ENCODE assay signal across 26 cellular contexts in genomic region chr2:85892216-85892944, GRCh38. TPM values are rescaled to one million over a fixed set of nuclear protein-coding genes. Genes with fewer than 3 reads are reported as not detected.
DNase-seq lines count a peak whose midpoint lies in the region; ATAC-seq and TF ChIP-seq lines count a peak whose summit lies in the region.
"Had no signal": no experiment of that assay in that cellular context is flagged by ENCODE, and none has a peak within 500 bp of the region (broad histone marks: within the 10 kb centered on the region; RNA-seq: fewer than 3 reads in every experiment).

No MANE protein-coding gene starts in this region.

- peaks cover 12% of the 10 kb centered on the region for H3K36me3 Mint-ChIP-seq in activated CD8-positive, alpha-beta memory T cell treated with anti-CD3 and anti-CD28 coated beads, Interleukin-2, amount 10 ng/mL, durations not matched to agents 7 days and 5 days
- H3K36me3 Mint-ChIP-seq in glutamatergic neuron (ENCODE audit: unreplicated experiment) = peaks cover 4% of the 10 kb centered on the region
- H3K36me3 Mint-ChIP-seq: type B pancreatic cell had no signal

- ATAC-seq in activated CD8-positive, alpha-beta memory T cell treated with anti-CD3 and anti-CD28 coated beads, Interleukin-2, amount 10 ng/mL, durations not matched to agents 7 days and 5 days = no peak
- ATAC-seq in GM18520 (IDR thresholded peaks at IDR 0.05; ENCODE audit: unreplicated experiment) = no peak
- ATAC-seq: activated CD4-positive, alpha-beta T cell treated with anti-CD3 and anti-CD28 coated beads for 36 hours; activated T-cell treated with anti-CD3 and anti-CD28 coated beads, Interleukin-2, amount 50 U/mL, for 4 hours; lower lobe of right lung; Panc1; sciatic nerve; T-helper 17 cell had no signal

- peak overlapping the region; percentile 35 for H3K27ac Mint-ChIP-seq in activated CD8-positive, alpha-beta memory T cell treated with anti-CD3 and anti-CD28 coated beads, Interleukin-2, amount 10 ng/mL, durations not matched to agents 7 days and 5 days
- peak overlapping the region; percentile 50 for H3K27ac Mint-ChIP-seq in glutamatergic neuron (ENCODE audit: unreplicated experiment)
- H3K27ac Mint-ChIP-seq: activated CD4-positive, alpha-beta T cell treated with anti-CD3 and anti-CD28 coated beads for 36 hours; endodermal cell; neural progenitor cell; type B pancreatic cell had no signal

- H3K9me3 Mint-ChIP-seq in activated CD8-positive, alpha-beta memory T cell treated with anti-CD3 and anti-CD28 coated beads, Interleukin-2, amount 10 ng/mL, durations not matched to agents 7 days and 5 days (ENCODE audit: low read depth) = peaks cover 9% of the 10 kb centered on the region
- peaks cover 16% of the 10 kb centered on the region for H3K9me3 Mint-ChIP-seq in glutamatergic neuron (ENCODE audit: unreplicated experiment)
- H3K9me3 Mint-ChIP-seq: type B pancreatic cell had no signal

- TF ChIP-seq POLR2A in NB4 (IDR thresholded peaks at IDR 0.05; ENCODE audit: extremely low read depth, insufficient read length) = no peak

- DNase-seq in activated CD8-positive, alpha-beta memory T cell treated with anti-CD3 and anti-CD28 coated beads, Interleukin-2, amount 10 ng/mL, durations not matched to agents 7 days and 5 days = no peak
- no peak for DNase-seq in activated CD8-positive, alpha-beta memory T cell treated with anti-CD3 and anti-CD28 coated beads, Interleukin-2, amount 50 U/mL, for 4 hours
- peak; percentile 15 for DNase-seq in NB4 (ENCODE audit: low read depth)
- DNase-seq in glutamatergic neuron = no peak
- no peak for DNase-seq in substantia nigra (lab: John Stamatoyannopoulos, UW)
- no peak for DNase-seq in NCI-H82 (lab: John Stamatoyannopoulos, UW)
- no peak for DNase-seq in stimulated activated CD4-positive, alpha-beta T cell treated with anti-CD3 and anti-CD28 coated beads, Interleukin-1b, Interleukin-23, amount 100 ng/mL, for 48 hours
- DNase-seq: 8988T; activated CD4-positive, alpha-beta T cell treated with anti-CD3 and anti-CD28 coated beads for 36 hours; activated naive CD4-positive, alpha-beta T cell; activated T-cell treated with anti-CD3 and anti-CD28 coated beads, Interleukin-2, amount 50 U/mL, for 4 hours; endodermal cell; HCEC 1CT; lower lobe of right lung; MG63; NCI-H1436 treated with DMSO at 0.1 percent for 48 hours; NCI-H446 treated with DMSO at 0.1 percent for 48 hours; stomach; T-helper 17 cell had no signal

- H3K4me3 ChIP-seq in NB4 (ENCODE audit: low read depth, low read length) = no peak overlapping the region
- H3K4me3 ChIP-seq: coronary artery, lower lobe of right lung, MG63, neural progenitor cell, SK-N-MC, stomach had no signal

- H3K4me3 Mint-ChIP-seq in activated CD8-positive, alpha-beta memory T cell treated with anti-CD3 and anti-CD28 coated beads, Interleukin-2, amount 10 ng/mL, durations not matched to agents 7 days and 5 days = no peak overlapping the region
- no peak overlapping the region for H3K4me3 Mint-ChIP-seq in glutamatergic neuron (ENCODE audit: unreplicated experiment)
- H3K4me3 Mint-ChIP-seq: activated CD4-positive, alpha-beta T cell treated with anti-CD3 and anti-CD28 coated beads for 36 hours; activated T-cell treated with anti-CD3 and anti-CD28 coated beads, Interleukin-2, amount 50 U/mL, for 4 hours; endodermal cell; neural progenitor cell; T-helper 17 cell; type B pancreatic cell had no signal

- CTCF ChIA-PET in activated CD8-positive, alpha-beta memory T cell treated with anti-CD3 and anti-CD28 coated beads, Interleukin-2, amount 10 ng/mL, durations not matched to agents 7 days and 5 days (lab: Charles Lee) = interaction anchor here (1.3 to 9.2 kb wide), 4 partner anchors 10 to 186 kb away, joined by 3 to 187 read pairs (median 124); no protein-coding TSS in a partner anchor

- peak overlapping the region; percentile 68 for H3K27ac ChIP-seq in substantia nigra (ENCODE audit: low read depth, low read length, poor library complexity, severe bottlenecking)
- H3K27ac ChIP-seq: coronary artery, lower lobe of right lung, neural progenitor cell, SK-N-MC, stomach had no signal

- peaks cover 46% of the 10 kb centered on the region for H3K4me1 Mint-ChIP-seq in activated CD8-positive, alpha-beta memory T cell treated with anti-CD3 and anti-CD28 coated beads, Interleukin-2, amount 10 ng/mL, durations not matched to agents 7 days and 5 days
- peaks cover 53% of the 10 kb centered on the region for H3K4me1 Mint-ChIP-seq in glutamatergic neuron (ENCODE audit: low read depth, unreplicated experiment)

- no peaks in the 10 kb centered on the region for H3K27me3 Mint-ChIP-seq in activated CD8-positive, alpha-beta memory T cell treated with anti-CD3 and anti-CD28 coated beads, Interleukin-2, amount 10 ng/mL, durations not matched to agents 7 days and 5 days
- peaks cover 15% of the 10 kb centered on the region for H3K27me3 Mint-ChIP-seq in glutamatergic neuron (ENCODE audit: unreplicated experiment)
- H3K27me3 Mint-ChIP-seq: activated CD4-positive, alpha-beta T cell treated with anti-CD3 and anti-CD28 coated beads for 36 hours; T-helper 17 cell; type B pancreatic cell had no signal

- TF ChIP-seq CTCF in NB4 (IDR thresholded peaks at IDR 0.05; ENCODE audit: low read depth, low read length) (no peak), glutamatergic neuron (IDR thresholded peaks at IDR 0.05; ENCODE audit: partially characterized antibody, unreplicated experiment) (no peak)

RNA-seq across cellular contexts. Expression of gene ST3GAL5, which starts 3.6 kb away (rescaled TPM):
- total RNA-seq in activated CD8-positive, alpha-beta memory T cell treated with anti-CD3 and anti-CD28 coated beads, Interleukin-2, amount 10 ng/mL, durations not matched to agents 7 days and 5 days = 10 to 100 TPM; 73.9 to 74.0 TPM
- total RNA-seq in glutamatergic neuron (ENCODE audit: unreplicated experiment) = 46.5 TPM
